Comparison of ENCODE assay signal across 18 cellular contexts in the genomic region with DNA sequence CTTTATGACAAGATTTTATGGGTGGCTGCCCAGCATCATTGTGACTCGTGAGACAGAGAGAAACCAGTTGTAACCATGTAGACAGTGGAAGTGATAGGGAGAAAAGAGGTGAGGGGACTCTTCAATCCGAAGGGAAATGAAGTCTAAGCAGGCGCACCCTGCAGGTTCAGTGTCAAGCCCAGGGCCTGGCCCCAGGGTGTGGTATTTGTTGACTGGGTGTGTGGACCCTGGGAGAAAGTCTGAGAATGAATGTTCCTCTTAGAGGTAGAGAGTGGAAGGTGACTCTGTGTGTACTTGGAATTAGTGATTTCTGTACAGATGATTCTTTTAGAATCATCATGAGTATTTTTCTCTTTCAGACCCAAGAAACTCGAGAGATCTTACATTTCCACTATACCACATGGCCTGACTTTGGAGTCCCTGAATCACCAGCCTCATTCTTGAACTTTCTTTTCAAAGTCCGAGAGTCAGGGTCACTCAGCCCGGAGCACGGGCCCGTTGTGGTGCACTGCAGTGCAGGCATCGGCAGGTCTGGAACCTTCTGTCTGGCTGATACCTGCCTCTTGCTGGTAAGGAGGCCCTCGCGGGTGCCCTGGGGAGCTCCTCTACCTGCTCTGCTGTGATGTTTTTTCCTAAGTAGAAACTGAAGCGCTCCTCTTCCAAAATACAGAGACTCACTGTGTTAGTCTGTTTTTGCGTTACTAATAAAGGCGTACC.
DNase-seq lines count a peak whose midpoint lies in the region; ATAC-seq and TF ChIP-seq lines count a peak whose summit lies in the region.
"Had no signal": no experiment of that assay in that cellular context is flagged by ENCODE, and none has a peak within 500 bp of the region (broad histone marks: within the 10 kb centered on the region; RNA-seq: fewer than 3 reads in every experiment).

No MANE protein-coding gene starts in this region.

- intact Hi-C loops in Panc1 (cut with micrococcal nuclease; ENCODE audit: unreplicated experiment), result loop anchor here (10.0 kb wide), 1 partner anchor 63 kb away; a partner anchor contains a TSS

- peaks cover 34% of the 10 kb centered on the region for H3K4me1 Mint-ChIP-seq in memory B cell
- peaks cover 63% of the 10 kb centered on the region for H3K4me1 Mint-ChIP-seq in stimulated activated memory B cell treated with anti-CD40 and anti-IgM and Interleukin-4, amounts not matched to agents 10 μg/mL and 1 μg/mL and 100 μg/mL, for 72 hours

- H3K4me3 ChIP-seq in Panc1 (ENCODE audit: low read depth in 2 of 2, low read length in 2 of 2), result no peak overlapping the region
- H3K4me3 ChIP-seq: adrenal gland, skin epidermis, tibial artery had no signal

- peak; percentile 57 for DNase-seq in activated effector memory CD4-positive, alpha-beta T cell treated with anti-CD3 and anti-CD28 coated beads, Interleukin-2, amount 50 U/mL, for 16 hours
- no peak for DNase-seq in activated effector memory CD4-positive, alpha-beta T cell treated with Interleukin-2 at 50 U/mL for 16 hours
- DNase-seq in Panc1 (ENCODE audit: low read depth, low spot score), result no peak
- no peak for DNase-seq in memory B cell (ENCODE audit: low spot score in 2 of 2)
- no peak for DNase-seq in NCI-H1105 (lab: John Stamatoyannopoulos, UW)
- DNase-seq in C1 segment of cervical spinal cord (lab: John Stamatoyannopoulos, UW), result no peak
- DNase-seq: ACHN; activated CD4-positive, alpha-beta T cell treated with anti-CD3 and anti-CD28 coated beads for 1 hour; Karpas-422; naive B cell; NCI-H1092; NCI-H2081 treated with DMSO at 0.1 percent for 48 hours; NCI-H524 had no signal

- peak overlapping the region; percentile 31 for H3K27ac Mint-ChIP-seq in memory B cell
- peak overlapping the region; percentile 59 for H3K27ac Mint-ChIP-seq in stimulated activated memory B cell treated with anti-CD40 and anti-IgM and Interleukin-4, amounts not matched to agents 10 μg/mL and 1 μg/mL and 100 μg/mL, for 72 hours

- no peak for ATAC-seq in Panc1
- ATAC-seq in memory B cell (ENCODE audit: low read depth), result no peak
- ATAC-seq in stimulated activated memory B cell treated with anti-CD40 and anti-IgM and Interleukin-4, amounts not matched to agents 10 μg/mL and 1 μg/mL and 100 μg/mL, for 72 hours, result no peak
- no peak for ATAC-seq in esophagus mucosa

- no peak for TF ChIP-seq CTCF in Panc1 (IDR thresholded peaks at IDR 0.05)

- peaks cover 25% of the 10 kb centered on the region for H3K36me3 ChIP-seq in Panc1 (ENCODE audit: control insufficient read depth, insufficient read depth, low read length)

- no peaks in the 10 kb centered on the region for H3K9me3 ChIP-seq in Panc1 (ENCODE audit: control insufficient read depth, insufficient read depth, low read depth, low read length)
- H3K9me3 ChIP-seq: adrenal gland, tibial artery had no signal

- peak overlapping the region; percentile 61 for H3K27ac ChIP-seq in Panc1 (ENCODE audit: low read length)
- H3K27ac ChIP-seq: tibial artery had no signal

- CTCF ChIA-PET in Panc1 (lab: Charles Lee), result no interaction called here

- no peaks in the 10 kb centered on the region for H3K9me3 Mint-ChIP-seq in memory B cell
- H3K9me3 Mint-ChIP-seq in stimulated activated memory B cell treated with anti-CD40 and anti-IgM and Interleukin-4, amounts not matched to agents 10 μg/mL and 1 μg/mL and 100 μg/mL, for 72 hours, result no peaks in the 10 kb centered on the region
- H3K9me3 Mint-ChIP-seq: naive B cell had no signal

- H3K27me3 ChIP-seq in Panc1 (ENCODE audit: control insufficient read depth, insufficient read depth, low read length), result no peaks in the 10 kb centered on the region
- H3K27me3 ChIP-seq: adrenal gland, tibial artery had no signal

- H3K27me3 Mint-ChIP-seq in memory B cell, result no peaks in the 10 kb centered on the region
- H3K27me3 Mint-ChIP-seq in stimulated activated memory B cell treated with anti-CD40 and anti-IgM and Interleukin-4, amounts not matched to agents 10 μg/mL and 1 μg/mL and 100 μg/mL, for 72 hours, result no peaks in the 10 kb centered on the region
- H3K27me3 Mint-ChIP-seq: naive B cell had no signal

- H3K4me3 Mint-ChIP-seq in memory B cell, result no peak overlapping the region
- no peak overlapping the region for H3K4me3 Mint-ChIP-seq in stimulated activated memory B cell treated with anti-CD40 and anti-IgM and Interleukin-4, amounts not matched to agents 10 μg/mL and 1 μg/mL and 100 μg/mL, for 72 hours

- no TSS peak for BruUV-seq in Panc1 (replicated peaks; lab: Mats Ljungman, UMichigan)

- H3K4me1 ChIP-seq in Panc1 (ENCODE audit: control insufficient read depth, insufficient read depth, low read length), result peaks cover 54% of the 10 kb centered on the region

- in situ Hi-C loops in Panc1 (cut with HindIII; ENCODE audit: low pct_unique_long_range_greater_than_20kb, low sequenced_read_pairs), result no loop called here

- POLR2A ChIA-PET in Panc1 (lab: Charles Lee), result no interaction called here

- H3K36me3 Mint-ChIP-seq in memory B cell, result peaks cover 35% of the 10 kb centered on the region
- peaks cover 85% of the 10 kb centered on the region for H3K36me3 Mint-ChIP-seq in stimulated activated memory B cell treated with anti-CD40 and anti-IgM and Interleukin-4, amounts not matched to agents 10 μg/mL and 1 μg/mL and 100 μg/mL, for 72 hours
